In the genomic region with DNA sequence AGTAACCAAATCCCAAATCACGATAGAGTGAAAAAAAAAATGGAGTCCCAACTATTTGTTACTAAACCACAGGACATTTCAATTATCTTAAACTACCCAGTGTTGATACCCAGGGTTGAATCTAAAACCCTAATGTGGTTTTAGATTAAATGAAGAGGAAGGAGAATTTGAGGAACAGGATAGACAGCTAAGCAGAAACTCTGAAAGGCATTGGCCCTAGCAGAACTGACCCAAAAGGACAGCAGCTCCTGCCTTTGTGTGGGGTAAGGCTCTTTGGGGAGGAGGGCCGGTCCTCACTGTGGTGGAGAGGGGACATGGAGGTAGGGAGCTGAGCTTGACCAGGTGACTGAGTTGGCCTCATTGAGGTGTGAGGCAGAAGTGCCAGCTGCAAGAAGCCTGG, we compare ENCODE assay signal across 13 cellular contexts.
"Had no signal": no experiment of that assay in that cellular context is flagged by ENCODE, and none has a peak within 500 bp of the region (broad histone marks: within the 10 kb centered on the region; RNA-seq: fewer than 3 reads in every experiment).

No MANE protein-coding gene starts in this region.

- H3K4me3 Mint-ChIP-seq: activated CD4-positive, alpha-beta T cell treated with anti-CD3 and anti-CD28 coated beads, Interleukin-2, amount 10 ng/mL, durations not matched to agents 24 days and 14 days had no signal

- H3K27me3 Mint-ChIP-seq: T-helper 17 cell had no signal

- H3K27ac Mint-ChIP-seq: activated CD4-positive, alpha-beta T cell treated with anti-CD3 and anti-CD28 coated beads, Interleukin-2, amount 10 ng/mL, durations not matched to agents 24 days and 14 days; T-helper 17 cell had no signal

- H3K9me3 Mint-ChIP-seq: effector memory CD8-positive, alpha-beta T cell had no signal

- H3K4me3 ChIP-seq: ascending aorta, ovary, thyroid gland, uterus had no signal

- H3K4me1 ChIP-seq: ascending aorta, thyroid gland, uterus had no signal

- DNase-seq: activated CD4-positive, alpha-beta T cell treated with anti-CD3 and anti-CD28 coated beads, Interleukin-2, amount 10 ng/mL, durations not matched to agents 24 days and 14 days; activated CD4-positive, CD25-positive, alpha-beta regulatory T cell; activated CD8-positive, alpha-beta memory T cell treated with anti-CD3 and anti-CD28 coated beads for 24 hours; dermis blood vessel endothelial cell; effector memory CD8-positive, alpha-beta T cell; foreskin melanocyte; kidney glomerular epithelial cell; ovary; T-helper 17 cell; thyroid gland; uterus had no signal

- H3K9me3 ChIP-seq: ascending aorta, ovary, thyroid gland, uterus had no signal

- H3K36me3 ChIP-seq: ascending aorta, ovary, thyroid gland, uterus had no signal

- ATAC-seq: effector memory CD8-positive, alpha-beta T cell; sciatic nerve; T-helper 17 cell had no signal

- H3K27ac ChIP-seq: ascending aorta, ovary, thyroid gland, uterus had no signal

- H3K27me3 ChIP-seq: ascending aorta, ovary, thyroid gland, uterus had no signal
